Comparison of ENCODE assay signal across 5 cellular contexts in the genomic region with DNA sequence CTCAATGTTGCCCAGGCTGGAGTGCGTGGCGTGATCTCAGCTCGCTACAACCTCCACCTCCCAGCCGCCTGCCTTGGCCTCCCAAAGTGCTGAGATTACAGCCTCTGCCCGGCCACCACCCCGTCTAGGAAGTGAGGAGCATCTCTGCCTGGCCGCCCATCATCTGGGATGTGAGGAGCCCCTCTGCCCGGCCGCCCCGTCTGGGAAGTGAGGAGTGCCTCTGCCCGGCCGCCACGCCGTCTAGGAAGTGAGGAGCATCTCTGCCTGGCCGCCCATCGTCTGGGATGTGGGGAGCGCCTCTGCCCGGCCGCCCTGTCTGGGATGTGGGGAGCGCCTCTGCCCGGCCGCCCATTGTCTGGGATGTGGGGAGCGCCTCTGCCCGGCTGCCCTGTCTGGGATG.
A peak's percentile ranks its signal among the peaks of the same experiment; 100 is the strongest.
DNase-seq lines count a peak whose midpoint lies in the region; ATAC-seq and TF ChIP-seq lines count a peak whose summit lies in the region.
"Not testable (repeated sequence)": the region's sequence is repeated elsewhere in the genome, so short reads cannot be mapped to it uniquely, and the experiment has no call there.

No MANE protein-coding gene starts in this region.

- WGBS in gastroesophageal sphincter (ENCODE audit: low coverage in 1 of 2), 2 donors: no CpG with 5 or more reads among the region's 24 CpGs
- WGBS in tibial nerve, 2 donors: 97 to 99% methylated on average over 18 to 19 of the region's 24 CpGs

- H3K27me3 Mint-ChIP-seq in HFFc6 (ENCODE audit: insufficient read depth): not testable (repeated sequence)

- not testable (repeated sequence) for TF ChIP-seq EP300 in gastroesophageal sphincter (IDR thresholded peaks at IDR 0.05); tibial nerve (IDR thresholded peaks at IDR 0.05)

- H3K27ac ChIP-seq in RWPE2 (ENCODE audit: poor library complexity, severe bottlenecking) (peak overlapping the region; percentile 64), brain microvascular endothelial cell (peak overlapping the region; percentile 56), gastroesophageal sphincter (peak overlapping the region in 3 of 4 donors; percentile 59 to 68 (median 65)), tibial nerve (peak overlapping the region in 3 of 4 donors; percentile 27 to 77 (median 63))

- H3K9me3 Mint-ChIP-seq in HFFc6: not testable (repeated sequence)

- in situ Hi-C loops in brain microvascular endothelial cell (cut with HindIII; ENCODE audit: low pct_ligation_motif_present, low sequenced_read_pairs): not testable (repeated sequence)

- H3K36me3 Mint-ChIP-seq in HFFc6 (ENCODE audit: low read depth): peaks cover 25% of the 10 kb centered on the region

- DNase-seq in HFFc6; RWPE2 (ENCODE audit: low spot score); brain microvascular endothelial cell; tibial nerve (ENCODE audit: low spot score in 2 of 2): not testable (repeated sequence)

- not testable (repeated sequence) for TF ChIP-seq CTCF in HFFc6 (IDR thresholded peaks at IDR 0.05); RWPE2 (IDR thresholded peaks at IDR 0.05; ENCODE audit: poor library complexity, severe bottlenecking); brain microvascular endothelial cell (IDR thresholded peaks at IDR 0.05; ENCODE audit: low read depth, low read length, missing control alignments); gastroesophageal sphincter (IDR thresholded peaks at IDR 0.05); tibial nerve (IDR thresholded peaks at IDR 0.05)

- H3K27me3 ChIP-seq in RWPE2 (ENCODE audit: insufficient read depth, poor library complexity, severe bottlenecking); brain microvascular endothelial cell (replicated peaks); gastroesophageal sphincter; tibial nerve: not testable (repeated sequence)

- not testable (repeated sequence) for TF ChIP-seq POLR2A in gastroesophageal sphincter (IDR thresholded peaks at IDR 0.05); tibial nerve (IDR thresholded peaks at IDR 0.05)

- peak overlapping the region; percentile 49; the same call in 1 of the 2 replicates for H3K27ac Mint-ChIP-seq in HFFc6

- H3K4me1 Mint-ChIP-seq in HFFc6 (ENCODE audit: low read depth): peaks cover 17% of the 10 kb centered on the region

- ATAC-seq in RWPE2 (ENCODE audit: low read depth); gastroesophageal sphincter: not testable (repeated sequence)

- peaks cover 49% of the 10 kb centered on the region for H3K36me3 ChIP-seq in RWPE2 (ENCODE audit: low read depth)
- not testable (repeated sequence) for H3K36me3 ChIP-seq in brain microvascular endothelial cell (replicated peaks)
- peaks cover 0 to 70% of the 10 kb centered on the region in 2 donors for H3K36me3 ChIP-seq in gastroesophageal sphincter
- peaks cover 0 to 57% (median 16%) of the 10 kb centered on the region in 3 donors for H3K36me3 ChIP-seq in tibial nerve

- H3K9me3 ChIP-seq in RWPE2 (ENCODE audit: severe bottlenecking); gastroesophageal sphincter; tibial nerve: not testable (repeated sequence)

- peaks cover 15% of the 10 kb centered on the region for H3K4me1 ChIP-seq in RWPE2 (ENCODE audit: insufficient read depth, poor library complexity, severe bottlenecking)
- peaks cover 0 to 30% (median 3%) of the 10 kb centered on the region in 3 donors for H3K4me1 ChIP-seq in gastroesophageal sphincter
- H3K4me1 ChIP-seq in tibial nerve: peaks cover 0 to 18% (median 5%) of the 10 kb centered on the region in 4 donors

- H3K4me3 ChIP-seq in RWPE2 (ENCODE audit: severe bottlenecking); brain microvascular endothelial cell (ENCODE audit: low read depth, low read length); gastroesophageal sphincter; tibial nerve: not testable (repeated sequence)

- not testable (repeated sequence) for H3K4me3 Mint-ChIP-seq in HFFc6
